14 cellular contexts compared by ENCODE assay signal in the genomic region with DNA sequence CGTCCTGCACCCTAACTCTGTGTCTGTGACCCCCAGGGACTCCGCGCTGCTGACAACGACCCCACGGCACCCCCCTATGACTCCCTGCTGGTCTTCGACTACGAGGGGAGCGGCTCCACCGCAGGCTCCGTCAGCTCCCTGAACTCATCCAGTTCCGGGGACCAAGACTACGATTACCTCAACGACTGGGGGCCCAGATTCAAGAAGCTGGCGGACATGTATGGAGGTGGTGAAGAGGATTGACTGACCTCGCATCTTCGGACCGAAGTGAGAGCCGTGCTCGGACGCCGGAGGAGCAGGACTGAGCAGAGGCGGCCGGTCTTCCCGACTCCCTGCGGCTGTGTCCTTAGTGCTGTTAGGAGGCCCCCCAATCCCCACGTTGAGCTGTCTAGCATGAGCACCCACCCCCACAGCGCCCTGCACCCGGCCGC.
DNase-seq lines count a peak whose midpoint lies in the region; ATAC-seq and TF ChIP-seq lines count a peak whose summit lies in the region.
"Had no signal": no experiment of that assay in that cellular context is flagged by ENCODE, and none has a peak within 500 bp of the region (broad histone marks: within the 10 kb centered on the region; RNA-seq: fewer than 3 reads in every experiment).

No MANE protein-coding gene starts in this region.

- H3K4me3 ChIP-seq in right cardiac atrium (ENCODE audit: low read length) (no peak overlapping the region), mucosa of descending colon (no peak overlapping the region)

- no peaks in the 10 kb centered on the region for H3K27me3 ChIP-seq in right cardiac atrium (ENCODE audit: control insufficient read depth, insufficient read depth)

- intact Hi-C loops in Right ventricle myocardium superior (cut with DNase I) (no loop called here), right cardiac atrium (cut with DNase I) (no loop called here), left cardiac atrium (cut with DNase I) (no loop called here), mucosa of descending colon (cut with DNase I, micrococcal nuclease) (no loop called here)

- no peak for ATAC-seq in Right ventricle myocardium superior (ENCODE audit: poor library complexity)
- ATAC-seq in right cardiac atrium = no peak
- no peak for ATAC-seq in left cardiac atrium
- ATAC-seq in mucosa of descending colon = no peak
- no peak for ATAC-seq in omental fat pad (ENCODE audit: low FRiP score)

- TF ChIP-seq CTCF in mucosa of descending colon (IDR thresholded peaks at IDR 0.05) (no peak), omental fat pad (IDR thresholded peaks at IDR 0.05) (no peak)

- no peak overlapping the region for H3K27ac ChIP-seq in right cardiac atrium (ENCODE audit: low read length)
- H3K27ac ChIP-seq: C4-2B had no signal

- DNase-seq in Right ventricle myocardium superior (peak; percentile 23), right cardiac atrium (no peak), left cardiac atrium (peak; percentile 8), mucosa of descending colon (peak in 2 of 3 donors; percentile 6 to 30), ureter (ENCODE audit: low spot score) (peak; percentile 34), omental fat pad (ENCODE audit: low spot score) (no peak)
- DNase-seq in activated CD8-positive, alpha-beta memory T cell treated with anti-CD3 and anti-CD28 coated beads, Interleukin-2, amount 50 U/mL, for 4 hours = no peak
- DNase-seq: COR-L47, NCI-H1105 treated with DMSO at 0.1 percent for 48 hours, NCI-H1694 treated with DMSO at 0.1 percent for 48 hours, NCI-H2107, NCI-H226, NCI-H524 treated with DMSO at 0.1 percent for 48 hours had no signal

- 85% methylated on average over 29 of the region's 29 CpGs for WGBS in right cardiac atrium

- no peaks in the 10 kb centered on the region for H3K36me3 ChIP-seq in mucosa of descending colon (ENCODE audit: low read depth)

- H3K9me3 ChIP-seq in right cardiac atrium (ENCODE audit: control insufficient read depth, low read length) (no peaks in the 10 kb centered on the region), mucosa of descending colon (no peaks in the 10 kb centered on the region)

- no peaks in the 10 kb centered on the region for H3K4me1 ChIP-seq in right cardiac atrium (ENCODE audit: control insufficient read depth, insufficient read depth, low read length)
- no peaks in the 10 kb centered on the region for H3K4me1 ChIP-seq in mucosa of descending colon (ENCODE audit: low read depth)

Comparison
In these comparisons a context has a peak if more than half of its experiments do, and no peak if none do; other contexts are left out.
1. DNase-seq: peak in Right ventricle myocardium superior (single experiment), left cardiac atrium (single experiment), mucosa of descending colon (2 of 3) and ureter (single experiment); none in right cardiac atrium (0 of 3), omental fat pad (single experiment) and activated CD8-positive, alpha-beta memory T cell treated with anti-CD3 and anti-CD28 coated beads, Interleukin-2, amount 50 U/mL, for 4 hours (single experiment).